Comparison of ENCODE assay signal across 31 cellular contexts in the genomic region with DNA sequence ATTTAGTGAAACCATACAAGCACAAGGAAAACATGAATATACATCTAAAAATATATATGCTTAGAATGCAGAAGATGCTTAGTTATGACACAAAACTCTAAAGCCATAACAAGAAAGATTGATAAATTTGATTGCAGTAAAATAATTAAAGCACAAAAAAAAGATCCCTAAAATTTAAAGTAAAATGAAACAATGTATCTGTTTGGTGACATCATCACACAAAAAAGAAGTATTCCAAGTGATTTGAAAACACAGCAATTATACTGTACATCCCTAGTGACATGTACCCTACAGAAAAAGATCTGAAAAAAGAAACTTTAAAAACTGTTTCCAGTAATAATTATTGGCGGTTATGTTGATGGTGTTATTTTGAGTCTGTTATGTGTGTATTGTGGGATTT. TPM values are rescaled to one million over a fixed set of nuclear protein-coding genes. Genes with fewer than 3 reads are reported as not detected.
"Had no signal": no experiment of that assay in that cellular context is flagged by ENCODE, and none has a peak within 500 bp of the region (broad histone marks: within the 10 kb centered on the region; RNA-seq: fewer than 3 reads in every experiment).

No MANE protein-coding gene starts in this region.

- H3K27me3 ChIP-seq: dorsolateral prefrontal cortex, esophagus squamous epithelium, gastroesophageal sphincter, hepatocyte, left lung had no signal

- H3K79me2 ChIP-seq: hepatocyte had no signal

- ATAC-seq: esophagus mucosa, gastroesophageal sphincter, heart left ventricle, left cardiac atrium, left lung, left ventricle myocardium superior, lower lobe of right lung, mucosa of descending colon had no signal

- H3K4me1 Mint-ChIP-seq: endodermal cell, immature natural killer cell, mesothelial cell of epicardium, naive B cell had no signal

- DNase-seq: dermis blood vessel endothelial cell; dorsolateral prefrontal cortex; effector CD4-positive, alpha-beta T cell; effector memory CD4-positive, alpha-beta T cell; endodermal cell; erythroblast; esophagus squamous epithelium; foreskin fibroblast; foreskin melanocyte; heart left ventricle; hypothalamus; immature natural killer cell; islet precursor cell; left cardiac atrium; left lung; left ventricle myocardium superior; lower lobe of right lung; mesenchymal stem cell; mucosa of descending colon; naive B cell had no signal

- H3K27ac ChIP-seq: coronary artery, epithelial cell of prostate, esophagus squamous epithelium, gastroesophageal sphincter, heart left ventricle, hepatocyte, left lung, lower lobe of right lung had no signal

- H3K4me2 ChIP-seq: hepatocyte had no signal

- H3K4me1 ChIP-seq: esophagus squamous epithelium, heart left ventricle, left lung, lower lobe of right lung had no signal

- H2AFZ ChIP-seq: hepatocyte had no signal

- H3K36me3 ChIP-seq: esophagus squamous epithelium, gastroesophageal sphincter, heart left ventricle, left lung, lower lobe of right lung had no signal

- FAIRE-seq: colon, endometrium had no signal

- H3K27ac Mint-ChIP-seq: endodermal cell, immature natural killer cell, mesothelial cell of epicardium, naive B cell had no signal

- H3K4me3 Mint-ChIP-seq: endodermal cell, immature natural killer cell, mesothelial cell of epicardium, naive B cell had no signal

- H3K9me3 ChIP-seq: esophagus squamous epithelium, gastroesophageal sphincter, left lung, lower lobe of right lung, mucosa of descending colon had no signal

- H3K4me3 ChIP-seq: coronary artery, dorsolateral prefrontal cortex, esophagus squamous epithelium, gastroesophageal sphincter, heart left ventricle, hepatocyte, left lung, lower lobe of right lung, mucosa of descending colon had no signal

- H3K36me3 Mint-ChIP-seq: immature natural killer cell, mesothelial cell of epicardium, naive B cell had no signal

RNA-seq across cellular contexts. Expression of a gene that starts 37.7 kb away (rescaled TPM):
- total RNA-seq: esophagus mucosa, heart left ventricle, left lung, left ventricle myocardium superior, lower lobe of right lung, lung microvascular endothelial cell, mesenteric fat pad, myocyte had no signal
- polyA plus RNA-seq: immature natural killer cell had no signal
